Comparison of ENCODE assay signal across 13 cellular contexts in genomic region chr5:135324897-135325650, GRCh38.
DNase-seq lines count a peak whose midpoint lies in the region; ATAC-seq and TF ChIP-seq lines count a peak whose summit lies in the region.
"Had no signal": no experiment of that assay in that cellular context is flagged by ENCODE, and none has a peak within 500 bp of the region (broad histone marks: within the 10 kb centered on the region; RNA-seq: fewer than 3 reads in every experiment).

No MANE protein-coding gene starts in this region.

- ATAC-seq in naive thymus-derived CD8-positive, alpha-beta T cell, result peak; percentile 92 to 97
- no peak for ATAC-seq in Right ventricle myocardium inferior
- ATAC-seq: gastroesophageal sphincter had no signal

- H2AFZ ChIP-seq in mammary epithelial cell (ENCODE audit: low read depth, low read length), result no peak overlapping the region

- no peak overlapping the region for H3K27ac ChIP-seq in mammary epithelial cell (ENCODE audit: insufficient read depth, low read depth, low read length)
- H3K27ac ChIP-seq: gastroesophageal sphincter had no signal

- DNase-seq in mammary epithelial cell (peak; percentile 40), MCF 10A (ENCODE audit: unreplicated experiment) (no peak), SW480 (ENCODE audit: low spot score) (peak; percentile 69), HK-2 (ENCODE audit: unreplicated experiment) (no peak), RKO (ENCODE audit: low spot score) (no peak), Right ventricle myocardium inferior (ENCODE audit: missing footprints) (no peak)
- peak; percentile 63 for DNase-seq in activated effector memory CD4-positive, alpha-beta T cell treated with anti-CD3 and anti-CD28 coated beads, Interleukin-2, amount 50 U/mL, for 16 hours
- peak in 7 of 10 donors; percentile 9 to 63 (median 37) for DNase-seq in naive thymus-derived CD8-positive, alpha-beta T cell
- DNase-seq: effector CD4-positive, alpha-beta T cell; NCI-H1092 treated with DMSO at 0.1 percent for 48 hours; NCI-H226 had no signal

- BruUV-seq in mammary epithelial cell (replicated peaks; lab: Mats Ljungman, UMichigan) (no TSS peak), MCF 10A (replicated peaks; lab: Mats Ljungman, UMichigan) (no TSS peak)

- H3K9me3 Mint-ChIP-seq in MCF 10A (ENCODE audit: unreplicated experiment), result no peaks in the 10 kb centered on the region
- no peaks in the 10 kb centered on the region for H3K9me3 Mint-ChIP-seq in naive thymus-derived CD8-positive, alpha-beta T cell
- H3K9me3 Mint-ChIP-seq: brain had no signal

- H3K36me3 ChIP-seq in mammary epithelial cell (ENCODE audit: insufficient read depth, low read length), result no peaks in the 10 kb centered on the region
- H3K36me3 ChIP-seq: gastroesophageal sphincter had no signal

- no peak for TF ChIP-seq CTCF in mammary epithelial cell (conservative IDR thresholded peaks at IDR 0.05 in 1 of 2, IDR thresholded peaks at IDR 0.05 in 1 of 2; ENCODE audit: extremely low read depth in 1 of 2, insufficient read depth in 1 of 2, low read depth in 1 of 2, low read length in 2 of 2)
- no peak for TF ChIP-seq CTCF in MCF 10A (IDR thresholded peaks at IDR 0.05; ENCODE audit: unreplicated experiment)

- no peak overlapping the region for H3K9ac ChIP-seq in mammary epithelial cell (ENCODE audit: insufficient read depth, low read length)

- no peaks in the 10 kb centered on the region for H3K27me3 Mint-ChIP-seq in MCF 10A (ENCODE audit: insufficient read depth, unreplicated experiment)
- H3K27me3 Mint-ChIP-seq in naive thymus-derived CD8-positive, alpha-beta T cell, result no peaks in the 10 kb centered on the region
- H3K27me3 Mint-ChIP-seq: brain had no signal

- 59% methylated on average over 8 of the region's 17 CpGs for WGBS in mammary epithelial cell (ENCODE audit: low coverage, missing lambda C conversion rate)

- dilution Hi-C loops in mammary epithelial cell (cut with HindIII; ENCODE audit: low sequenced_read_pairs), result no loop called here

- H3K4me3 Mint-ChIP-seq in MCF 10A (ENCODE audit: unreplicated experiment), result no peak overlapping the region
- H3K4me3 Mint-ChIP-seq in naive thymus-derived CD8-positive, alpha-beta T cell, result peak overlapping the region in 9 of 10 donors; percentile 3 to 83 (median 42)
- H3K4me3 Mint-ChIP-seq: brain had no signal

- no peaks in the 10 kb centered on the region for H3K79me2 ChIP-seq in mammary epithelial cell (ENCODE audit: insufficient read depth, low read length)

- H4K20me1 ChIP-seq in mammary epithelial cell (ENCODE audit: insufficient read depth, low read length), result no peaks in the 10 kb centered on the region

- POLR2A ChIA-PET in MCF 10A (lab: Yijun Ruan, JAX), result no interaction called here
- POLR2A ChIA-PET in naive thymus-derived CD8-positive, alpha-beta T cell (lab: Charles Lee), result no interaction called here

- no peak overlapping the region for H3K4me2 ChIP-seq in mammary epithelial cell (ENCODE audit: insufficient read depth, low read depth, low read length)

- H3K27ac Mint-ChIP-seq in MCF 10A (ENCODE audit: low read depth, unreplicated experiment), result no peak overlapping the region
- peak overlapping the region; percentile 3 to 85 (median 66) for H3K27ac Mint-ChIP-seq in naive thymus-derived CD8-positive, alpha-beta T cell
- H3K27ac Mint-ChIP-seq: brain had no signal

- no peak overlapping the region for H3K4me3 ChIP-seq in mammary epithelial cell (replicated peaks in 1 of 3; ENCODE audit: insufficient read depth in 1 of 3, low read depth in 2 of 3, low read length in 3 of 3)
- H3K4me3 ChIP-seq: gastroesophageal sphincter had no signal

- in situ Hi-C loops in mammary epithelial cell (cut with MboI; ENCODE audit: low sequenced_read_pairs in 2 of 2), result no loop called here

- no peaks in the 10 kb centered on the region for H3K9me3 ChIP-seq in mammary epithelial cell (replicated peaks; ENCODE audit: insufficient read depth, low read length)
- H3K9me3 ChIP-seq: gastroesophageal sphincter had no signal

- no peaks in the 10 kb centered on the region for H3K4me1 Mint-ChIP-seq in MCF 10A (ENCODE audit: insufficient read depth, unreplicated experiment)
- peaks cover 7 to 30% (median 20%) of the 10 kb centered on the region in 4 donors for H3K4me1 Mint-ChIP-seq in naive thymus-derived CD8-positive, alpha-beta T cell

- H3K4me1 ChIP-seq in mammary epithelial cell (ENCODE audit: insufficient read depth, low read length), result no peaks in the 10 kb centered on the region

- intact Hi-C loops in mammary epithelial cell (cut with micrococcal nuclease), result no loop called here
- intact Hi-C loops in MCF 10A (cut with micrococcal nuclease), result no loop called here
- intact Hi-C loops in Right ventricle myocardium inferior (cut with DNase I), result no loop called here

- H3K27me3 ChIP-seq in mammary epithelial cell (ENCODE audit: insufficient read depth, low read length), result no peaks in the 10 kb centered on the region
- H3K27me3 ChIP-seq: gastroesophageal sphincter had no signal

- no peaks in the 10 kb centered on the region for H3K36me3 Mint-ChIP-seq in MCF 10A (ENCODE audit: insufficient read depth, unreplicated experiment)
- peaks cover 0 to 3% (median 0%) of the 10 kb centered on the region in 3 donors for H3K36me3 Mint-ChIP-seq in naive thymus-derived CD8-positive, alpha-beta T cell
- H3K36me3 Mint-ChIP-seq: brain had no signal

- CTCF ChIA-PET in mammary epithelial cell (lab: Charles Lee; ENCODE audit: low non-redundant PET), result no interaction called here
- CTCF ChIA-PET in MCF 10A (lab: Yijun Ruan, JAX), result interaction anchor here (0.6 to 1.3 kb wide), 6 partner anchors 12 to 293 kb away, joined by 3 to 4 read pairs (median 4); no protein-coding TSS in a partner anchor

Comparison
In these comparisons a context has a peak if more than half of its experiments do, and no peak if none do; other contexts are left out.
1. DNase-seq: peak in mammary epithelial cell (single experiment), SW480 (single experiment), activated effector memory CD4-positive, alpha-beta T cell treated with anti-CD3 and anti-CD28 coated beads, Interleukin-2, amount 50 U/mL, for 16 hours (single experiment) and naive thymus-derived CD8-positive, alpha-beta T cell (7 of 10); none in MCF 10A (single experiment), HK-2 (single experiment), RKO (single experiment) and Right ventricle myocardium inferior (single experiment).